Comparison of ENCODE assay signal across 12 cellular contexts in genomic region chr11:34632105-34632780, GRCh38. TPM values are rescaled to one million over a fixed set of nuclear protein-coding genes. Genes with fewer than 3 reads are reported as not detected.
DNase-seq lines count a peak whose midpoint lies in the region; ATAC-seq, FAIRE-seq and TF ChIP-seq lines count a peak whose summit lies in the region.
"Had no signal": no experiment of that assay in that cellular context is flagged by ENCODE, and none has a peak within 500 bp of the region (broad histone marks: within the 10 kb centered on the region; RNA-seq: fewer than 3 reads in every experiment).

No MANE protein-coding gene starts in this region.

- H3K9me3 Mint-ChIP-seq in stimulated activated naive B cell treated with anti-CD40 and anti-IgM and Interleukin-4, amounts not matched to agents 10 μg/mL and 1 μg/mL and 100 μg/mL, for 72 hours = no peaks in the 10 kb centered on the region
- H3K9me3 Mint-ChIP-seq: activated CD4-positive, alpha-beta T cell treated with anti-CD3 and anti-CD28 coated beads, Interleukin-2, amount 10 ng/mL, durations not matched to agents 24 days and 14 days had no signal

- no peaks in the 10 kb centered on the region for H3F3A ChIP-seq in Loucy (ENCODE audit: low read depth)

- H3K4me3 ChIP-seq in Loucy (ENCODE audit: low read length, poor library complexity, severe bottlenecking) (no peak overlapping the region), adrenal gland (no peak overlapping the region)

- intact Hi-C loops in adrenal gland (cut with DNase I) = no loop called here

- H3K9me2 ChIP-seq in Loucy (replicated peaks; ENCODE audit: low read depth, low read length) = no peaks in the 10 kb centered on the region

- no peak overlapping the region for H3K4me3 Mint-ChIP-seq in stimulated activated naive B cell treated with anti-CD40 and anti-IgM and Interleukin-4, amounts not matched to agents 10 μg/mL and 1 μg/mL and 100 μg/mL, for 72 hours
- H3K4me3 Mint-ChIP-seq: activated CD4-positive, alpha-beta T cell treated with anti-CD3 and anti-CD28 coated beads, Interleukin-2, amount 10 ng/mL, durations not matched to agents 24 days and 14 days had no signal

- H3K27ac Mint-ChIP-seq in stimulated activated naive B cell treated with anti-CD40 and anti-IgM and Interleukin-4, amounts not matched to agents 10 μg/mL and 1 μg/mL and 100 μg/mL, for 72 hours = peak overlapping the region; percentile 11
- H3K27ac Mint-ChIP-seq: activated CD4-positive, alpha-beta T cell treated with anti-CD3 and anti-CD28 coated beads, Interleukin-2, amount 10 ng/mL, durations not matched to agents 24 days and 14 days had no signal

- 39 to 51% (median 42%) methylated on average over 5 to 7 of the region's 7 CpGs for WGBS in adrenal gland, 4 donors

- H3K4me1 Mint-ChIP-seq in stimulated activated naive B cell treated with anti-CD40 and anti-IgM and Interleukin-4, amounts not matched to agents 10 μg/mL and 1 μg/mL and 100 μg/mL, for 72 hours = peaks cover 11 to 15% of the 10 kb centered on the region in 2 donors

- no peaks in the 10 kb centered on the region for H3K9me3 ChIP-seq in Loucy (ENCODE audit: insufficient read depth, low read depth, low read length)
- no peaks in the 10 kb centered on the region for H3K9me3 ChIP-seq in adrenal gland (replicated peaks in 1 of 3)

- H3K27me3 Mint-ChIP-seq in stimulated activated naive B cell treated with anti-CD40 and anti-IgM and Interleukin-4, amounts not matched to agents 10 μg/mL and 1 μg/mL and 100 μg/mL, for 72 hours = peaks cover 0 to under 1% of the 10 kb centered on the region in 2 donors

- no peaks in the 10 kb centered on the region for H4K20me1 ChIP-seq in Loucy (ENCODE audit: insufficient read depth, low read length, poor library complexity, severe bottlenecking)

- H3K27me3 ChIP-seq in Loucy (ENCODE audit: insufficient read depth, low read length, poor library complexity, severe bottlenecking) (no peaks in the 10 kb centered on the region), adrenal gland (no peaks in the 10 kb centered on the region)

- TF ChIP-seq POLR2A in adrenal gland (IDR thresholded peaks at IDR 0.05) = peak in 1 of 2 donors; percentile 68

- no peak for TF ChIP-seq CTCF in Loucy (conservative IDR thresholded peaks at IDR 0.05; ENCODE audit: low read length)
- no peak for TF ChIP-seq CTCF in adrenal gland (IDR thresholded peaks at IDR 0.05)
- TF ChIP-seq CTCF in RWPE1 (conservative IDR thresholded peaks at IDR 0.05; ENCODE audit: low read depth) = no peak
- TF ChIP-seq CTCF in GM10266 (IDR thresholded peaks at IDR 0.05; ENCODE audit: control insufficient read depth, insufficient read depth, low read depth, missing control alignments) = no peak

- ATAC-seq in stimulated activated naive B cell treated with anti-CD40 and anti-IgM and Interleukin-4, amounts not matched to agents 10 μg/mL and 1 μg/mL and 100 μg/mL, for 72 hours (replicated peaks) = no peak

- H3K9ac ChIP-seq in Loucy (ENCODE audit: low read depth, low read length, poor library complexity, severe bottlenecking) = no peak overlapping the region

- CTCF ChIA-PET in RWPE1 (lab: Yijun Ruan, JAX) = no interaction called here

- H3K4me1 ChIP-seq in Loucy (ENCODE audit: insufficient read depth, low read length, poor library complexity, severe bottlenecking) = peaks cover 15% of the 10 kb centered on the region
- H3K4me1 ChIP-seq in adrenal gland (replicated peaks in 1 of 2) = peaks cover 22 to 28% of the 10 kb centered on the region in 2 donors

- FAIRE-seq in islet of Langerhans (lab: Jason Lieb, UNC) = peak; percentile 64

- DNase-seq in adrenal gland = peak in 6 of 7 donors; percentile 55 to 84 (median 74)
- DNase-seq in stimulated activated naive B cell treated with anti-CD40 and anti-IgM and Interleukin-4, amounts not matched to agents 10 μg/mL and 1 μg/mL and 100 μg/mL, for 72 hours = no peak
- DNase-seq in T-helper 2 cell = no peak
- no peak for DNase-seq in activated naive CD4-positive, alpha-beta T cell treated with Interleukin-2 at 50 U/mL for 16 hours
- DNase-seq in RWPE1 (ENCODE audit: low spot score) = no peak
- DNase-seq in GM10266 (ENCODE audit: extremely low spot score) = no peak
- DNase-seq: activated CD4-positive, alpha-beta T cell treated with anti-CD3 and anti-CD28 coated beads, Interleukin-2, amount 10 ng/mL, durations not matched to agents 24 days and 14 days; GOT3; NCI-H2171 had no signal

- POLR2A ChIA-PET in RWPE1 (lab: Yijun Ruan, JAX; ENCODE audit: low non-redundant PET) = interaction anchor here (0.5 kb wide), 1 partner anchor 139 kb away, joined by 3 read pairs; no protein-coding TSS in a partner anchor

- H3K27ac ChIP-seq in adrenal gland (peak overlapping the region; percentile 42 to 76 (median 74)), RWPE1 (no peak overlapping the region)

- H3K36me3 ChIP-seq in Loucy (ENCODE audit: insufficient read depth, low read length) = no peaks in the 10 kb centered on the region
- no peaks in the 10 kb centered on the region for H3K36me3 ChIP-seq in adrenal gland (replicated peaks in 1 of 2)

- H3K36me3 Mint-ChIP-seq in stimulated activated naive B cell treated with anti-CD40 and anti-IgM and Interleukin-4, amounts not matched to agents 10 μg/mL and 1 μg/mL and 100 μg/mL, for 72 hours = no peaks in the 10 kb centered on the region

- H3K79me2 ChIP-seq in Loucy (ENCODE audit: insufficient read depth, low read length) = no peaks in the 10 kb centered on the region

- H2AFZ ChIP-seq in Loucy (ENCODE audit: low read length) = peak overlapping the region; percentile 57; the same call in 1 of the 2 replicates

- no peak overlapping the region for H3K4me2 ChIP-seq in Loucy (ENCODE audit: low read depth, low read length, poor library complexity, severe bottlenecking)

RNA-seq across cellular contexts. Expression of gene EHF, which starts 11.3 kb away (rescaled TPM):
- 1 to 10 TPM in 5 of 8 donors, under 1 TPM in 3; 0.43 to 6.8 (median 1.3) TPM for total RNA-seq in adrenal gland
- polyA plus RNA-seq in adrenal gland = under 1 TPM; 0.38 to 0.64 (median 0.40) TPM
- total RNA-seq: activated CD4-positive, alpha-beta T cell treated with anti-CD3 and anti-CD28 coated beads, Interleukin-2, amount 10 ng/mL, durations not matched to agents 24 days and 14 days; pulmonary artery endothelial cell had no signal

Comparison
In these comparisons a context has a peak if more than half of its experiments do, and no peak if none do; other contexts are left out.
1. DNase-seq: peak in adrenal gland (6 of 7); none in stimulated activated naive B cell treated with anti-CD40 and anti-IgM and Interleukin-4, amounts not matched to agents 10 μg/mL and 1 μg/mL and 100 μg/mL, for 72 hours (single experiment), T-helper 2 cell (0 of 5), activated naive CD4-positive, alpha-beta T cell treated with Interleukin-2 at 50 U/mL for 16 hours (single experiment), RWPE1 (single experiment) and GM10266 (single experiment).